In genomic region chr2:112031916-112032582, GRCh38 we compare ENCODE assay signal across 9 cellular contexts. TPM values are rescaled to one million over a fixed set of nuclear protein-coding genes. Genes with fewer than 3 reads are reported as not detected.
A peak's percentile ranks its signal among the peaks of the same experiment; 100 is the strongest.
DNase-seq lines count a peak whose midpoint lies in the region; ATAC-seq, FAIRE-seq and TF ChIP-seq lines count a peak whose summit lies in the region.
"Had no signal": no experiment of that assay in that cellular context is flagged by ENCODE, and none has a peak within 500 bp of the region (broad histone marks: within the 10 kb centered on the region; RNA-seq: fewer than 3 reads in every experiment).

No MANE protein-coding gene starts in this region.

- peak overlapping the region; percentile 58; the same call in 1 of the 2 replicates for H3K27ac ChIP-seq in H1 (ENCODE audit: low read depth, low read length)

- no peak overlapping the region for H2BK120ac ChIP-seq in H1 (replicated peaks; ENCODE audit: low read depth, low read length)

- no peak for TF ChIP-seq CTCF in H1 (IDR thresholded peaks at IDR 0.05; ENCODE audit: control extremely low read depth in 1 of 3, insufficient read depth in 1 of 3, low read depth in 1 of 3, low read length in 3 of 3)

- TF ChIP-seq POLR2A in H1 (IDR thresholded peaks at IDR 0.05; ENCODE audit: control extremely low read depth in 1 of 2, low read depth in 2 of 2, low read length in 2 of 2) = no peak

- no peaks in the 10 kb centered on the region for H3K23me2 ChIP-seq in H1 (ENCODE audit: low read depth, low read length)

- H3K14ac ChIP-seq in H1 (ENCODE audit: insufficient read length) = no peak overlapping the region

- ATAC-seq in GM21528 (IDR thresholded peaks at IDR 0.05; ENCODE audit: low FRiP score, unreplicated experiment) = no peak

- POLR2A ChIA-PET in H1 (lab: Charles Lee; ENCODE audit: partially characterized antibody) = interaction anchor here (1.4 kb wide), 1 partner anchor 11 kb away, joined by 3 read pairs; no protein-coding TSS in a partner anchor

- peak; percentile 32 for FAIRE-seq in H1 (lab: Jason Lieb, UNC)

- H3K36me3 ChIP-seq in H1 (ENCODE audit: control insufficient read depth in 2 of 4, insufficient read depth in 4 of 4, low read length in 3 of 4) = no peaks in the 10 kb centered on the region
- H3K36me3 ChIP-seq: ovary had no signal

- H2AFZ ChIP-seq in H1 (ENCODE audit: low read length) = peak overlapping the region; percentile 62; the same call in 1 of the 2 replicates

- H2BK15ac ChIP-seq in H1 (ENCODE audit: low read length) = 0 out of 2 replicates have a peak overlapping the region, but pooled peaks have one; percentile 40

- no peaks in the 10 kb centered on the region for H3K79me2 ChIP-seq in H1 (ENCODE audit: control insufficient read depth in 1 of 2, insufficient read depth in 2 of 2, low read length in 2 of 2)

- peak overlapping the region; percentile 12 to 38; a peak in 2 of 4 replicates for H3K4me2 ChIP-seq in H1 (ENCODE audit: insufficient read depth in 1 of 2, low read depth in 2 of 2, low read length in 2 of 2)

- H3K23ac ChIP-seq in H1 (ENCODE audit: insufficient read length) = no peak overlapping the region

- no peaks in the 10 kb centered on the region for H4K20me1 ChIP-seq in H1 (replicated peaks in 1 of 2; ENCODE audit: control insufficient read depth in 1 of 2, insufficient read depth in 2 of 2, low read length in 2 of 2)

- no peak overlapping the region for H2BK12ac ChIP-seq in H1 (ENCODE audit: low read depth, low read length)

- no peak for TF ChIP-seq RAD21 in H1 (IDR thresholded peaks at IDR 0.05 in 1 of 2, conservative IDR thresholded peaks at IDR 0.05 in 1 of 2; ENCODE audit: low read depth in 2 of 2, low read length in 2 of 2)

- H3K56ac ChIP-seq in H1 (replicated peaks; ENCODE audit: insufficient read length, low read depth, low read length) = no peak overlapping the region

- DNase-seq in Ammon's horn (ENCODE audit: low spot score) (peak; percentile 42), NCI-H1105 treated with DMSO at 0.1 percent for 48 hours (lab: John Stamatoyannopoulos, UW) (peak; percentile 91), H1 (ENCODE audit: low read depth in 1 of 2, low spot score in 2 of 2) (no peak), mucosa of gallbladder (ENCODE audit: low spot score) (peak; percentile 56), GOT3 (lab: John Stamatoyannopoulos, UW) (no peak), COLO668 (lab: John Stamatoyannopoulos, UW; ENCODE audit: unreplicated experiment) (no peak), AG08396 (ENCODE audit: low spot score) (no peak)

- H2AK5ac ChIP-seq in H1 (ENCODE audit: low read depth, low read length) = peak overlapping the region; percentile 82

- H3K9ac ChIP-seq in H1 (replicated peaks in 1 of 4; ENCODE audit: extremely low read depth in 1 of 4, low read depth in 3 of 4, low read length in 3 of 4) = no peak overlapping the region

- peak overlapping the region; percentile 24 for H4K5ac ChIP-seq in H1 (ENCODE audit: insufficient read length, low read depth, low read length)

- TF ChIP-seq EP300 in H1 (IDR thresholded peaks at IDR 0.05; ENCODE audit: borderline replicate concordance in 1 of 2, low read depth in 2 of 2, low read length in 2 of 2) = no peak

- WGBS in H1 (ENCODE audit: extremely low coverage in 1 of 2, insufficient coverage in 1 of 2, insufficient read length in 1 of 2, insufficient replicate concordance in 2 of 2, low coverage in 1 of 2, low lambda C conversion rate in 2 of 2, missing lambda C conversion rate in 1 of 2), 2 experiments = 53% methylated on average over 10 of the region's 11 CpGs; no CpG with 5 or more reads in 1 of the 2 experiments

- H3K79me1 ChIP-seq in H1 (ENCODE audit: low read depth, low read length) = 0 out of 2 replicates have a peak, but pooled peaks cover 2% of the 10 kb centered on the region

- CTCF ChIA-PET in H1 (lab: Charles Lee; ENCODE audit: partially characterized antibody) = interaction anchor here (0.5 to 5.9 kb wide), 7 partner anchors 12 to 134 kb away, joined by 3 to 28 read pairs (median 3); no protein-coding TSS in a partner anchor

- peak overlapping the region; percentile 35 for H4K91ac ChIP-seq in H1 (replicated peaks; ENCODE audit: insufficient read length, low read length)

- H2BK20ac ChIP-seq in H1 (ENCODE audit: low read length) = peak overlapping the region; percentile 86; the same call in 1 of the 2 replicates

- peak overlapping the region in 1 of 4 experiments; percentile 14; a peak in 1 of 8 replicates for H3K4me3 ChIP-seq in H1 (ENCODE audit: extremely low read depth in 1 of 4, insufficient read depth in 2 of 4, low read depth in 3 of 4, low read length in 4 of 4)
- H3K4me3 ChIP-seq: ovary had no signal

- no peaks in the 10 kb centered on the region for H3K9me3 ChIP-seq in H1 (ENCODE audit: insufficient read depth in 2 of 2, low read depth in 1 of 2, low read length in 1 of 2)
- H3K9me3 ChIP-seq: ovary had no signal

- H3K27me3 ChIP-seq in H1 (replicated peaks in 1 of 4; ENCODE audit: control insufficient read depth in 3 of 4, extremely low read depth in 1 of 4, insufficient read depth in 3 of 4, low read length in 3 of 4) = no peaks in the 10 kb centered on the region
- H3K27me3 ChIP-seq: ovary had no signal

- no peak overlapping the region for H3K4ac ChIP-seq in H1 (replicated peaks; ENCODE audit: insufficient read length, low read depth, low read length)

- H3K4me1 ChIP-seq in H1 (replicated peaks in 1 of 4; ENCODE audit: control insufficient read depth in 3 of 4, insufficient read depth in 4 of 4, low read length in 3 of 4) = peaks cover 0 to 9% (median 5%) of the 10 kb centered on the region in 4 experiments; a peak in 4 of 7 replicates

- H2BK5ac ChIP-seq in H1 (ENCODE audit: low read depth, low read length) = peak overlapping the region; percentile 67; the same call in 1 of the 2 replicates

- H4K8ac ChIP-seq in H1 (ENCODE audit: extremely low read depth, insufficient read depth, low read length) = no peak overlapping the region

- H3K18ac ChIP-seq in H1 (ENCODE audit: extremely low read depth, low read length) = peak overlapping the region; percentile 54

TF ChIP-seq in H1, 55 proteins besides CTCF, POLR2A, EP300 and RAD21:
- TF ChIP-seq GABPA (IDR thresholded peaks at IDR 0.05; ENCODE audit: borderline replicate concordance, insufficient read depth, low read length) = no peak
- TF ChIP-seq SIN3A (conservative IDR thresholded peaks at IDR 0.05 in 1 of 2, IDR thresholded peaks at IDR 0.05 in 1 of 2; ENCODE audit: low read depth in 1 of 2, low read length in 2 of 2) = no peak
- no peak for TF ChIP-seq HDAC6 (IDR thresholded peaks at IDR 0.05; ENCODE audit: low read depth, low read length)
- TF ChIP-seq E2F6 (IDR thresholded peaks at IDR 0.05) = 0 out of 2 replicates have a peak, but pooled peaks have one; percentile 26
- peak; percentile 7 for TF ChIP-seq ASH2L (IDR thresholded peaks at IDR 0.05; ENCODE audit: low read length)

RNA-seq across cellular contexts. Expression of gene TMEM87B, which starts 23.0 kb away (rescaled TPM):
- total RNA-seq in H1 (2021; fragmentation: NEBNext Ultra II Directional; extraction: Animal tissue kit (Norgen Biotek cat#: 25700)) = 7.2 and 9.6 TPM in 2 replicates
- polyA plus RNA-seq in H1 (2011; rRNA removed) = 3.0 and 9.0 TPM in 2 replicates
- polyA plus RNA-seq in H1 (2011; cell fraction: cytosol; rRNA removed) = 8.5 TPM
- polyA plus RNA-seq in H1 (2011; cell fraction: nucleus; rRNA removed) = 3.4 TPM
- polyA plus RNA-seq in H1 (2012, experiment 1 of 2) = 3.7 to 6.8 TPM (median 4.5 TPM) in 4 replicates
- polyA plus RNA-seq in H1 (2012, experiment 2 of 2) = 0.89 TPM
- 12.3 TPM for polyA plus RNA-seq in H1 (2013, experiment 1 of 2)
- 11.6 TPM for polyA plus RNA-seq in H1 (2013, experiment 2 of 2)
- polyA minus RNA-seq in H1 (2011; rRNA and poly(A)+ RNA removed) = 4.5 and 5.5 TPM in 2 replicates
- 12.8 TPM for polyA minus RNA-seq in H1 (2011; cell fraction: cytosol; rRNA and poly(A)+ RNA removed)
- polyA minus RNA-seq in H1 (2011; cell fraction: nucleus; rRNA and poly(A)+ RNA removed) = 9.5 TPM
- total RNA-seq in mucosa of gallbladder = 36.3 TPM

Comparison
In these comparisons a context has a peak if more than half of its experiments do, and no peak if none do; other contexts are left out.
1. DNase-seq: peak in Ammon's horn (single experiment), NCI-H1105 treated with DMSO at 0.1 percent for 48 hours (single experiment) and mucosa of gallbladder (single experiment); none in H1 (0 of 2), GOT3 (single experiment), COLO668 (single experiment) and AG08396 (single experiment).